Comparison of ENCODE assay signal across 36 cellular contexts in genomic region chr5:103542441-103542840, GRCh38.
"Had no signal": no experiment of that assay in that cellular context is flagged by ENCODE, and none has a peak within 500 bp of the region (broad histone marks: within the 10 kb centered on the region; RNA-seq: fewer than 3 reads in every experiment).

No MANE protein-coding gene starts in this region.

- H3K9me3 ChIP-seq: ascending aorta had no signal

- H3K27ac Mint-ChIP-seq: activated B cell treated with CpG ODN at 0.5 μM for 24 hours; activated CD4-positive, alpha-beta memory T cell treated with anti-CD3 and anti-CD28 coated beads for 36 hours; activated CD4-positive, alpha-beta T cell treated with anti-CD3 and anti-CD28 coated beads, Interleukin-2, amount 10 ng/mL, durations not matched to agents 24 days and 14 days; activated CD8-positive, alpha-beta T cell treated with anti-CD3 and anti-CD28 coated beads for 36 hours; activated naive CD4-positive, alpha-beta T cell treated with anti-CD3 and anti-CD28 coated beads for 36 hours; activated naive CD4-positive, alpha-beta T cell treated with anti-CD3 and anti-CD28 coated beads, Interleukin-2, amount 50 U/mL, for 72 hours; activated naive CD8-positive, alpha-beta T cell treated with anti-CD3 and anti-CD28 coated beads for 36 hours; activated T-cell treated with anti-CD3 and anti-CD28 coated beads, Interleukin-2, amount 50 U/mL, for 72 hours; activated T-helper 1 cell treated with anti-CD3 and anti-CD28 coated beads, Interleukin-12 subunit alpha, Interleukin-12 subunit beta, Interleukin-2, Interleukin-4 antibody, amounts not matched to agents 30 ng/mL and 10 ng/mL and 1 ng/mL, durations not matched to agents 14 hours and 24 hours and 36 hours; activated T-helper 17 cell treated with anti-CD3 and anti-CD28 coated beads, Interleukin-2, amount 50 U/mL, for 72 hours; brain; T-helper 1 cell treated with Interleukin-12 subunit alpha and Interleukin-12 subunit beta and Interleukin-4 antibody, amounts not matched to agents 30 μg/mL and 1 μg/mL, for 36 hours; T-helper 2 cell treated with Interferon-gamma antibody and Interleukin-4, amounts not matched to agents 5 μg/mL and 100 μg/mL, for 36 hours had no signal

- H3K4me1 ChIP-seq: ascending aorta had no signal

- H3K27me3 Mint-ChIP-seq: activated B cell treated with CpG ODN at 0.5 μM for 24 hours; activated CD4-positive, alpha-beta memory T cell treated with anti-CD3 and anti-CD28 coated beads for 36 hours; activated CD4-positive, alpha-beta T cell treated with anti-CD3 and anti-CD28 coated beads, Interleukin-2, amount 10 ng/mL, durations not matched to agents 24 days and 14 days; activated CD8-positive, alpha-beta T cell treated with anti-CD3 and anti-CD28 coated beads for 36 hours; activated naive CD8-positive, alpha-beta T cell treated with anti-CD3 and anti-CD28 coated beads for 36 hours; brain; central memory CD8-positive, alpha-beta T cell had no signal

- H3K9me3 Mint-ChIP-seq: activated B cell treated with CpG ODN at 0.5 μM for 24 hours; activated CD4-positive, alpha-beta memory T cell treated with anti-CD3 and anti-CD28 coated beads for 36 hours; activated CD4-positive, alpha-beta T cell treated with anti-CD3 and anti-CD28 coated beads, Interleukin-2, amount 10 ng/mL, durations not matched to agents 24 days and 14 days; activated CD8-positive, alpha-beta T cell treated with anti-CD3 and anti-CD28 coated beads for 36 hours; activated naive CD4-positive, alpha-beta T cell treated with anti-CD3 and anti-CD28 coated beads for 36 hours; activated naive CD4-positive, alpha-beta T cell treated with anti-CD3 and anti-CD28 coated beads, Interleukin-2, amount 50 U/mL, for 72 hours; activated naive CD8-positive, alpha-beta T cell treated with anti-CD3 and anti-CD28 coated beads for 36 hours; activated T-cell treated with anti-CD3 and anti-CD28 coated beads, Interleukin-2, amount 50 U/mL, for 4 hours; activated T-cell treated with anti-CD3 and anti-CD28 coated beads, Interleukin-2, amount 50 U/mL, for 72 hours; activated T-helper 1 cell treated with anti-CD3 and anti-CD28 coated beads, Interleukin-12 subunit alpha, Interleukin-12 subunit beta, Interleukin-2, Interleukin-4 antibody, amounts not matched to agents 30 ng/mL and 10 ng/mL and 1 ng/mL, durations not matched to agents 14 hours and 24 hours and 36 hours; activated T-helper 17 cell treated with anti-CD3 and anti-CD28 coated beads, Interleukin-2, amount 50 U/mL, for 72 hours; central memory CD8-positive, alpha-beta T cell; T-helper 1 cell treated with Interleukin-12 subunit alpha and Interleukin-12 subunit beta and Interleukin-4 antibody, amounts not matched to agents 30 μg/mL and 1 μg/mL, for 36 hours; T-helper 2 cell treated with Interferon-gamma antibody and Interleukin-4, amounts not matched to agents 5 μg/mL and 100 μg/mL, for 36 hours had no signal

- H3K27me3 ChIP-seq: ascending aorta, cardiac muscle cell had no signal

- H3K27ac ChIP-seq: ascending aorta, cardiac muscle cell, VCaP had no signal

- H3K4me3 Mint-ChIP-seq: activated B cell treated with CpG ODN at 0.5 μM for 24 hours; activated CD4-positive, alpha-beta memory T cell treated with anti-CD3 and anti-CD28 coated beads for 36 hours; activated CD4-positive, alpha-beta T cell treated with anti-CD3 and anti-CD28 coated beads, Interleukin-2, amount 10 ng/mL, durations not matched to agents 24 days and 14 days; activated CD8-positive, alpha-beta T cell treated with anti-CD3 and anti-CD28 coated beads for 36 hours; activated naive CD4-positive, alpha-beta T cell treated with anti-CD3 and anti-CD28 coated beads for 36 hours; activated naive CD8-positive, alpha-beta T cell treated with anti-CD3 and anti-CD28 coated beads for 36 hours; activated T-cell treated with anti-CD3 and anti-CD28 coated beads, Interleukin-2, amount 50 U/mL, for 4 hours; activated T-cell treated with anti-CD3 and anti-CD28 coated beads, Interleukin-2, amount 50 U/mL, for 72 hours; activated T-helper 1 cell treated with anti-CD3 and anti-CD28 coated beads, Interleukin-12 subunit alpha, Interleukin-12 subunit beta, Interleukin-2, Interleukin-4 antibody, amounts not matched to agents 30 ng/mL and 10 ng/mL and 1 ng/mL, durations not matched to agents 14 hours and 24 hours and 36 hours; activated T-helper 17 cell treated with anti-CD3 and anti-CD28 coated beads, Interleukin-2, amount 50 U/mL, for 72 hours; brain; central memory CD8-positive, alpha-beta T cell; T-helper 1 cell treated with Interleukin-12 subunit alpha and Interleukin-12 subunit beta and Interleukin-4 antibody, amounts not matched to agents 30 μg/mL and 1 μg/mL, for 36 hours; T-helper 2 cell treated with Interferon-gamma antibody and Interleukin-4, amounts not matched to agents 5 μg/mL and 100 μg/mL, for 36 hours had no signal

- H3K36me3 Mint-ChIP-seq: activated CD4-positive, alpha-beta memory T cell treated with anti-CD3 and anti-CD28 coated beads for 36 hours; activated naive CD4-positive, alpha-beta T cell treated with anti-CD3 and anti-CD28 coated beads, Interleukin-2, amount 50 U/mL, for 72 hours; activated naive CD8-positive, alpha-beta T cell treated with anti-CD3 and anti-CD28 coated beads for 36 hours; brain had no signal

- H3K4me3 ChIP-seq: ascending aorta, cardiac muscle cell had no signal

- DNase-seq: activated B cell treated with CpG ODN at 0.5 μM for 24 hours; activated CD4-positive, alpha-beta memory T cell treated with anti-CD3 and anti-CD28 coated beads for 36 hours; activated CD4-positive, alpha-beta T cell treated with anti-CD3 and anti-CD28 coated beads for 4 hours; activated CD4-positive, alpha-beta T cell treated with anti-CD3 and anti-CD28 coated beads, Interleukin-2, amount 10 ng/mL, durations not matched to agents 24 days and 14 days; activated CD4-positive, alpha-beta T cell treated with anti-CD3 and anti-CD28 coated beads, Interleukin-2, amount 50 U/mL, for 1 hour; activated CD4-positive, alpha-beta T cell treated with anti-CD3 and anti-CD28 coated beads, Interleukin-2, amount 50 U/mL, for 4 hours; activated CD4-positive, CD25-positive, alpha-beta regulatory T cell treated with anti-CD3 and anti-CD28 coated beads, Interleukin-2, amount 50 U/mL, for 72 hours; activated CD8-positive, alpha-beta memory T cell treated with anti-CD3 and anti-CD28 coated beads, Interleukin-2, amount 50 U/mL, for 4 hours; activated CD8-positive, alpha-beta T cell treated with anti-CD3 and anti-CD28 coated beads for 36 hours; activated effector memory CD4-positive, alpha-beta T cell treated with anti-CD3 and anti-CD28 coated beads, Interleukin-2, amount 50 U/mL, for 16 hours; activated gamma-delta T cell treated with Interleukin-2 at 50 U/mL for 16 hours; activated naive CD4-positive, alpha-beta T cell; activated naive CD4-positive, alpha-beta T cell treated with anti-CD3 and anti-CD28 coated beads for 36 hours; activated naive CD4-positive, alpha-beta T cell treated with anti-CD3 and anti-CD28 coated beads, Interleukin-2, amount 50 U/mL, for 16 hours; activated naive CD8-positive, alpha-beta T cell treated with anti-CD3 and anti-CD28 coated beads for 36 hours; activated T-cell treated with anti-CD3 and anti-CD28 coated beads for 4 hours; activated T-cell treated with anti-CD3 and anti-CD28 coated beads, Interleukin-2, amount 50 U/mL, for 1 hour; activated T-cell treated with anti-CD3 and anti-CD28 coated beads, Interleukin-2, amount 50 U/mL, for 4 hours; activated T-cell treated with anti-CD3 and anti-CD28 coated beads, Interleukin-2, amount 50 U/mL, for 72 hours; amygdala; anterior cingulate cortex; caudate nucleus; cerebellar nuclear complex; T-helper 1 cell; T-helper 2 cell; T-helper 9 cell had no signal

- H3K4me1 Mint-ChIP-seq: activated B cell treated with CpG ODN at 0.5 μM for 24 hours; activated CD4-positive, alpha-beta T cell treated with anti-CD3 and anti-CD28 coated beads, Interleukin-2, amount 10 ng/mL, durations not matched to agents 24 days and 14 days; activated naive CD8-positive, alpha-beta T cell treated with anti-CD3 and anti-CD28 coated beads for 36 hours; activated T-helper 17 cell treated with anti-CD3 and anti-CD28 coated beads, Interleukin-2, amount 50 U/mL, for 72 hours; central memory CD8-positive, alpha-beta T cell had no signal

- H3K36me3 ChIP-seq: ascending aorta, cardiac muscle cell had no signal

- ATAC-seq: activated CD8-positive, alpha-beta T cell treated with anti-CD3 and anti-CD28 coated beads for 36 hours; activated naive CD4-positive, alpha-beta T cell treated with anti-CD3 and anti-CD28 coated beads, Interleukin-2, amount 50 U/mL, for 72 hours; activated T-cell treated with anti-CD3 and anti-CD28 coated beads, Interleukin-2, amount 50 U/mL, for 4 hours; activated T-cell treated with anti-CD3 and anti-CD28 coated beads, Interleukin-2, amount 50 U/mL, for 72 hours; activated T-helper 17 cell treated with anti-CD3 and anti-CD28 coated beads, Interleukin-2, amount 50 U/mL, for 72 hours had no signal
